In the genomic region with DNA sequence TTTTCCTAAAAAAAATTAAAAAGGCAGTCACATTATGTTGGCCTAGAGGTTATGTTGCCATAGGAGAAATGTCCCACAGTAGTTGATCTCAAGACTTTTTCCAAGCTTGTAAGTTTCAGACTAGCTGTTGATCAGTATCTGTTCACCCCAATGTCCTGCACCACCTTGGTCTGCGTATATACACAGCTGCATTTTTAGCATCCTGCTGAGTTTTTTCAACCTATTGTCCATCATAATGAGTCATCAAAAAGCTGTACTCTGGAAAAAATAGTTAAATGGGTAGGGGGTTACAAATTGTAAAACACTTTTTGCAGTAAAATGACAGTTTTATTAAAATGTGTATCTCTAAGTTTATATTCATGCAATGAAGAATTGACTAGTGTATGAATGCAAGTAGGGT, we compare ENCODE assay signal across 22 cellular contexts. TPM values are rescaled to one million over a fixed set of nuclear protein-coding genes. Genes with fewer than 3 reads are reported as not detected.
DNase-seq lines count a peak whose midpoint lies in the region; ATAC-seq, FAIRE-seq and TF ChIP-seq lines count a peak whose summit lies in the region.
"Had no signal": no experiment of that assay in that cellular context is flagged by ENCODE, and none has a peak within 500 bp of the region (broad histone marks: within the 10 kb centered on the region; RNA-seq: fewer than 3 reads in every experiment).

No MANE protein-coding gene starts in this region.

- no peak overlapping the region for H3K9ac ChIP-seq in K562 (ENCODE audit: insufficient read depth in 1 of 2, low read depth in 2 of 2, low read length in 2 of 2)

- H3K9me3 ChIP-seq in A549 (no peaks in the 10 kb centered on the region), K562 (replicated peaks; ENCODE audit: control insufficient read depth, insufficient read depth, low read depth, low read length) (no peaks in the 10 kb centered on the region)

- ATAC-seq in A549 (no peak), K562 (no peak), left colon (no peak)
- ATAC-seq: Panc1, Right ventricle myocardium inferior had no signal

- WGBS in A549 (ENCODE audit: missing lambda C conversion rate): 86% methylated on average over 1 of the region's 1 CpG
- 33% methylated on average over 1 of the region's 1 CpG for WGBS in K562 (ENCODE audit: insufficient coverage, low coverage, missing lambda C conversion rate)

- peaks cover 12% of the 10 kb centered on the region; the same call in 2 of the 3 replicates for H3K36me3 ChIP-seq in K562 (ENCODE audit: control insufficient read depth, insufficient read depth, low read length)

- DNase-seq in A549 (ENCODE audit: low read depth in 1 of 2, low spot score in 1 of 2) (no peak), NCI-H146 (lab: John Stamatoyannopoulos, UW) (peak; percentile 40), K562 (ENCODE audit: extremely low read depth in 1 of 4, low spot score in 3 of 4) (no peak), fibroblast of the aortic adventitia (ENCODE audit: low read depth) (peak; percentile 1), GM19238 (ENCODE audit: insufficient read length, low spot score) (no peak), left colon (no peak), 8988T (no peak)
- no peak for DNase-seq in activated naive CD4-positive, alpha-beta T cell (lab: John Stamatoyannopoulos, UW)
- DNase-seq: COR-L47, DMS153, H7, MV-4-11, NCI-H1417 treated with DMSO at 0.1 percent for 48 hours, NCI-H2029 treated with DMSO at 0.1 percent for 48 hours, NCI-H510A treated with DMSO at 0.1 percent for 48 hours had no signal

- no peak for TF ChIP-seq EP300 in A549 (IDR thresholded peaks at IDR 0.05)
- TF ChIP-seq EP300 in K562 (IDR thresholded peaks at IDR 0.05; ENCODE audit: low read length): no peak

- CTCF ChIA-PET in A549 (lab: Yijun Ruan, JAX): interaction anchor here (0.6 kb wide), 1 partner anchor 111 kb away, joined by 3 read pairs; no protein-coding TSS in a partner anchor
- CTCF ChIA-PET in K562 (lab: Yijun Ruan, JAX; ENCODE audit: low intra/inter-chr PET ratio): no interaction called here

- no peaks in the 10 kb centered on the region for H3K79me2 ChIP-seq in K562 (ENCODE audit: control insufficient read depth, insufficient read depth, low read length)

- H3K4me3 ChIP-seq in A549 (no peak overlapping the region), K562 (no peak overlapping the region), fibroblast of the aortic adventitia (ENCODE audit: low read depth, low read length) (no peak overlapping the region)
- H3K4me3 ChIP-seq: SK-N-MC had no signal

- intact Hi-C loops in K562 (cut with micrococcal nuclease) (no loop called here), left colon (cut with DNase I, micrococcal nuclease) (no loop called here)

- H3K9me1 ChIP-seq in K562 (ENCODE audit: control insufficient read depth, insufficient read depth, low read length): no peaks in the 10 kb centered on the region

- POLR2A ChIA-PET in A549 (lab: Yijun Ruan, JAX): interaction anchor here (0.8 kb wide), 1 partner anchor 111 kb away, joined by 3 read pairs; a partner anchor contains a TSS
- POLR2A ChIA-PET in K562 (lab: Yijun Ruan, JAX): interaction anchor here (0.6 kb wide), 1 partner anchor 50 kb away, joined by 3 read pairs; no protein-coding TSS in a partner anchor

- H3K4me2 ChIP-seq in A549 (no peak overlapping the region), K562 (ENCODE audit: insufficient read depth, low read length) (no peak overlapping the region)

- in situ Hi-C loops in K562 (cut with MboI): no loop called here

- TF ChIP-seq POLR2A in A549 (IDR thresholded peaks at IDR 0.05; ENCODE audit: low read length): no peak
- TF ChIP-seq POLR2A in K562 (conservative IDR thresholded peaks at IDR 0.05): no peak

- FAIRE-seq in A549 (lab: Jason Lieb, UNC): no peak
- FAIRE-seq in K562 (lab: Jason Lieb, UNC): no peak
- FAIRE-seq: GM19239 had no signal

- H4K20me1 ChIP-seq in K562 (replicated peaks; ENCODE audit: control insufficient read depth, insufficient read depth, low read length): no peaks in the 10 kb centered on the region

- H3K27ac ChIP-seq in A549: no peak overlapping the region
- H3K27ac ChIP-seq in K562 (ENCODE audit: extremely low read depth, low read depth, low read length): no peak overlapping the region
- H3K27ac ChIP-seq: SK-N-MC had no signal

- no peak overlapping the region for H2AFZ ChIP-seq in K562 (ENCODE audit: low read depth, low read length)

- no peaks in the 10 kb centered on the region for H3K27me3 ChIP-seq in K562 (ENCODE audit: control insufficient read depth in 2 of 2, insufficient read depth in 2 of 2, low read length in 2 of 2)

- TF ChIP-seq RAD21 in A549 (conservative IDR thresholded peaks at IDR 0.05 in 1 of 2, IDR thresholded peaks at IDR 0.05 in 1 of 2) (no peak), K562 (CRISPR knock-in tag; conservative IDR thresholded peaks at IDR 0.05 in 1 of 2, IDR thresholded peaks at IDR 0.05 in 1 of 2) (no peak)

- 0 out of 3 replicates have a peak, but pooled peaks cover 3% of the 10 kb centered on the region for H3K4me1 ChIP-seq in A549
- no peaks in the 10 kb centered on the region for H3K4me1 ChIP-seq in K562 (replicated peaks in 1 of 2; ENCODE audit: control insufficient read depth in 2 of 2, insufficient read depth in 2 of 2, low read length in 2 of 2)

- TF ChIP-seq CTCF in A549 (IDR thresholded peaks at IDR 0.05) (no peak), K562 (IDR thresholded peaks at IDR 0.05 in 2 of 3, conservative IDR thresholded peaks at IDR 0.05 in 1 of 3; ENCODE audit: insufficient read depth in 2 of 3, low read depth in 1 of 3, low read length in 3 of 3) (no peak), fibroblast of the aortic adventitia (IDR thresholded peaks at IDR 0.05; ENCODE audit: insufficient read depth, low read length) (no peak)

- BruUV-seq in K562 (replicated peaks; lab: Mats Ljungman, UMichigan): no TSS peak

TF ChIP-seq in A549, 52 proteins besides CTCF, POLR2A, EP300 and RAD21:
- TF ChIP-seq FOSL2 (IDR thresholded peaks at IDR 0.05) (no peak), FOSL2 (CRISPR knock-in tag; IDR thresholded peaks at IDR 0.05) (0 out of 2 replicates have a peak, but pooled peaks have one; percentile 14), BHLHE40 (IDR thresholded peaks at IDR 0.05; ENCODE audit: low read depth, low read length) (no peak)
- TF ChIP-seq, protein P1, sequence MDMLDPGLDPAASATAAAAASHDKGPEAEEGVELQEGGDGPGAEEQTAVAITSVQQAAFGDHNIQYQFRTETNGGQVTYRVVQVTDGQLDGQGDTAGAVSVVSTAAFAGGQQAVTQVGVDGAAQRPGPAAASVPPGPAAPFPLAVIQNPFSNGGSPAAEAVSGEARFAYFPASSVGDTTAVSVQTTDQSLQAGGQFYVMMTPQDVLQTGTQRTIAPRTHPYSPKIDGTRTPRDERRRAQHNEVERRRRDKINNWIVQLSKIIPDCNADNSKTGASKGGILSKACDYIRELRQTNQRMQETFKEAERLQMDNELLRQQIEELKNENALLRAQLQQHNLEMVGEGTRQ (IDR thresholded peaks at IDR 0.05): no peak

TF ChIP-seq in K562, 482 proteins besides CTCF, POLR2A, EP300 and RAD21 (continues in another document):
- peak; percentile 34; the same call in 1 of the 2 replicates for TF ChIP-seq ZNF316 (IDR thresholded peaks at IDR 0.05)
- TF ChIP-seq SAP30 (IDR thresholded peaks at IDR 0.05; ENCODE audit: borderline replicate concordance, insufficient read depth, low read depth, low read length, poor library complexity, severe bottlenecking): no peak
- TF ChIP-seq NR2C1 (IDR thresholded peaks at IDR 0.05): no peak
- TF ChIP-seq NR2C1 (tag; IDR thresholded peaks at IDR 0.05): no peak
- no peak for TF ChIP-seq BRD9 (IDR thresholded peaks at IDR 0.05; ENCODE audit: low read depth, partially characterized antibody)
- TF ChIP-seq ZNF384 (IDR thresholded peaks at IDR 0.05; ENCODE audit: low read depth, low read length): no peak
- TF ChIP-seq, protein P2, sequence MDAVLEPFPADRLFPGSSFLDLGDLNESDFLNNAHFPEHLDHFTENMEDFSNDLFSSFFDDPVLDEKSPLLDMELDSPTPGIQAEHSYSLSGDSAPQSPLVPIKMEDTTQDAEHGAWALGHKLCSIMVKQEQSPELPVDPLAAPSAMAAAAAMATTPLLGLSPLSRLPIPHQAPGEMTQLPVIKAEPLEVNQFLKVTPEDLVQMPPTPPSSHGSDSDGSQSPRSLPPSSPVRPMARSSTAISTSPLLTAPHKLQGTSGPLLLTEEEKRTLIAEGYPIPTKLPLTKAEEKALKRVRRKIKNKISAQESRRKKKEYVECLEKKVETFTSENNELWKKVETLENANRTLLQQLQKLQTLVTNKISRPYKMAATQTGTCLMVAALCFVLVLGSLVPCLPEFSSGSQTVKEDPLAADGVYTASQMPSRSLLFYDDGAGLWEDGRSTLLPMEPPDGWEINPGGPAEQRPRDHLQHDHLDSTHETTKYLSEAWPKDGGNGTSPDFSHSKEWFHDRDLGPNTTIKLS (IDR thresholded peaks at IDR 0.05; ENCODE audit: borderline replicate concordance, low read depth): no peak

RNA-seq across cellular contexts. Expression of a gene that starts 53.2 kb away (rescaled TPM):
- polyA plus RNA-seq in A549 (2011; rRNA removed) (1.5 and 1.7 TPM in 2 replicates), A549 (2017; fragmentation: RNase III; extraction: RNeasy Plus Mini Kit Qiagen cat#74134 plus additional on column Dnase treatment) (4.9 to 9.0 TPM (median 6.7 TPM) in 3 replicates), K562 (2011; rRNA removed) (0.08 TPM in 1 of 2 replicates, not detected in the other), K562 (2014; fragmentation: Illumina TruSeq; extraction: Trizol) (not detected in 2 replicates), K562 (2014; fragmentation: Nextera tagmentation; extraction: Ambion mirVana) (not detected), K562 (2014; rRNA removed) (not detected in 2 replicates)
- 2.7 and 3.4 TPM in 2 replicates for polyA plus RNA-seq in A549 (2012; cell fraction: cytosol; rRNA removed)
- 2.9 and 3.8 TPM in 2 replicates for polyA plus RNA-seq in A549 (2012; cell fraction: nucleus; rRNA removed)
- 0.45 and 0.68 TPM in 2 replicates for polyA minus RNA-seq in A549 (2011; rRNA and poly(A)+ RNA removed)
- not detected in 2 replicates for total RNA-seq in K562 (2011; cell fraction: chromatin; rRNA removed; ENCODE audit: low replicate concordance)
- 0.33 TPM in 1 of 2 replicates, not detected in the other for total RNA-seq in K562 (2011; cell fraction: nucleolus; rRNA removed)
- not detected in 2 replicates for total RNA-seq in K562 (2011; cell fraction: nucleoplasm; rRNA removed)
- total RNA-seq in K562 (2014; rRNA removed) (not detected in 2 replicates), K562 (2014; rRNA removed; fragmentation: Illumina TruSeq; extraction: Trizol) (not detected in 2 replicates), K562 (2015; rRNA removed; fragmentation: Illumina TruSeq; extraction: Trizol) (not detected in 2 replicates), K562 (2021) (not detected in 2 replicates), fibroblast of the aortic adventitia (ENCODE audit: low replicate concordance) (0.90 and 13.1 TPM in 2 replicates), left colon (100 to 1,000 TPM in 1 of 2 donors, 10 to 100 TPM in 1; 77.4 to 104 TPM)
- 0.04 and 0.06 TPM in 2 replicates for polyA plus RNA-seq in K562 (2011; cell fraction: cytosol; rRNA removed)
- polyA plus RNA-seq in K562 (2011; cell fraction: nucleus; rRNA removed): 0.10 TPM in 1 of 2 replicates, not detected in the other
- polyA plus RNA-seq in K562 (2012): not detected in 2 replicates
- polyA minus RNA-seq in K562 (2011; rRNA and poly(A)+ RNA removed): not detected in 2 replicates
- polyA minus RNA-seq in K562 (2011; cell fraction: cytosol; rRNA and poly(A)+ RNA removed): not detected in 2 replicates
- polyA minus RNA-seq in K562 (2011; cell fraction: nucleus; rRNA and poly(A)+ RNA removed): not detected in 2 replicates
- total RNA-seq: HT-29, Right ventricle myocardium inferior had no signal
- polyA plus RNA-seq: CD14-positive monocyte, IgD-negative memory B cell had no signal

Comparison
In these comparisons a context has a peak if more than half of its experiments do, and no peak if none do; other contexts are left out.
1. DNase-seq: peak in NCI-H146 (single experiment) and fibroblast of the aortic adventitia (single experiment); none in A549 (0 of 2), K562 (0 of 4), GM19238 (single experiment), activated naive CD4-positive, alpha-beta T cell (0 of 4), left colon (0 of 2) and 8988T (single experiment).